13 cellular contexts compared by ENCODE assay signal in the genomic region with DNA sequence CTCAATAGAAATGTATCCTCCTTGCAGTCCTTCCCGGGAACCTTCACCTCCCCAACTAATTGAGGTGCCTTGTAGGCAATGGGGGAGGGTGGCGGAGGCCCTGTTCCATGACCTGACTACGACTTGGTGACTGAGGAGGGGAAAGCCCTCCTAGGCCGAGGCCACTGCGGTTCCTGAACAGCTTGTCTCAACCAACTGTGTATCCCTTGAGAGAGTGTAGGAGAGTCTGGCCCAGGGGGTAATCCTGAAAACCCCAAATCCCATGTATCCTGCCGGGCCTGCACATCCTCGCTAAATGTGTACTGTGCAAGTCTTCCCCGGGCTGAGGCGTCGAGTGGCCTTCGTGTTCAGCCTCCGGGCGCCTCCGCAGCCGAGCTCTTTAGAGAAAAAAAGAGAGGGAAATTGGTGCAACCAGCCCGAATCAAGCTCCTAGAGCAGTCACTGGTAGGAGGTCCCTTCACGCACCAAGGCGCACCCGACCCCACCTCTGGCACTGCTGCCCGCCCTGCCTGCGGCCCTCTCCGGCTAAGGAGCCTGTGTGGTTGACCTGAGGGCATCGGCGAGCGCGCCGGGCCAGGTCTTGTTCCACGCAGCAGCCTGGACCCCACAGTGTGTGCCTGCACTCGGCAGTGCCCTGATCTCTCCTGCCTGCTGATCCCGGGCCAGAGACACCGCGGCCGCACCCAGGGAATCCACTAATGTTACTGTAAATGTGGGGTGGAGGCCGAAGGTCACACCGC. TPM values are rescaled to one million over a fixed set of nuclear protein-coding genes. Genes with fewer than 3 reads are reported as not detected.
DNase-seq lines count a peak whose midpoint lies in the region; ATAC-seq and TF ChIP-seq lines count a peak whose summit lies in the region.
"Had no signal": no experiment of that assay in that cellular context is flagged by ENCODE, and none has a peak within 500 bp of the region (broad histone marks: within the 10 kb centered on the region; RNA-seq: fewer than 3 reads in every experiment).

No MANE protein-coding gene starts in this region.

- H3K4me1 Mint-ChIP-seq in nephron progenitor cell: peaks cover 90% of the 10 kb centered on the region
- peaks cover 1 to 8% (median 3%) of the 10 kb centered on the region in 4 donors for H3K4me1 Mint-ChIP-seq in CD4-positive, alpha-beta memory T cell

- peak overlapping the region; percentile 78 for H3K4me3 Mint-ChIP-seq in nephron progenitor cell
- H3K4me3 Mint-ChIP-seq in CD4-positive, alpha-beta memory T cell: no peak overlapping the region

- peaks cover 6 to 42% (median 29%) of the 10 kb centered on the region in 4 donors for H3K4me1 ChIP-seq in esophagus muscularis mucosa
- peaks cover 14% of the 10 kb centered on the region for H3K4me1 ChIP-seq in CD4-positive, alpha-beta memory T cell (ENCODE audit: insufficient read depth, low read length)

- no peaks in the 10 kb centered on the region for H3K36me3 Mint-ChIP-seq in nephron progenitor cell (ENCODE audit: low read depth)
- H3K36me3 Mint-ChIP-seq in CD4-positive, alpha-beta memory T cell: peaks cover 4 to 7% of the 10 kb centered on the region in 2 donors

- POLR2A ChIA-PET in CD4-positive, alpha-beta memory T cell (lab: Charles Lee; ENCODE audit: partially characterized antibody): interaction anchor here (1.2 kb wide), 1 partner anchor 9 kb away, joined by 4 read pairs; no protein-coding TSS in a partner anchor

- no peak for TF ChIP-seq EP300 in esophagus muscularis mucosa (IDR thresholded peaks at IDR 0.05)

- no peak overlapping the region for H3K4me3 ChIP-seq in esophagus muscularis mucosa
- no peak overlapping the region for H3K4me3 ChIP-seq in CD4-positive, alpha-beta memory T cell (ENCODE audit: low read length in 2 of 2)

- no peaks in the 10 kb centered on the region for H3K9me3 Mint-ChIP-seq in nephron progenitor cell
- peaks cover 0 to 67% (median 55%) of the 10 kb centered on the region in 8 donors for H3K9me3 Mint-ChIP-seq in CD4-positive, alpha-beta memory T cell

- DNase-seq in EH (ENCODE audit: low read depth): peak; percentile 73
- DNase-seq in esophagus muscularis mucosa (ENCODE audit: extremely low spot score): peak; percentile 87
- DNase-seq in nephron progenitor cell: peak; percentile 63
- DNase-seq in glomerular visceral epithelial cell (ENCODE audit: extremely low spot score): no peak
- DNase-seq in CD4-positive, alpha-beta memory T cell: no peak
- DNase-seq: activated CD8-positive, alpha-beta memory T cell treated with anti-CD3 and anti-CD28 coated beads for 24 hours; PC-3; stimulated activated CD4-positive, alpha-beta T cell treated with anti-CD3 and anti-CD28 coated beads, Interleukin-1b, Interleukin-23, amount 100 ng/mL, for 48 hours had no signal

- ATAC-seq in HG02759 (IDR thresholded peaks at IDR 0.05; ENCODE audit: unreplicated experiment) (peak; percentile 40), GM21619 (IDR thresholded peaks at IDR 0.05; ENCODE audit: unreplicated experiment) (no peak), HG02571 (IDR thresholded peaks at IDR 0.05; ENCODE audit: unreplicated experiment) (no peak)
- ATAC-seq: natural killer cell treated with Interleukin-12 subunit alpha and Interleukin-12 subunit beta and Interleukin-15 and Interleukin-18, amount 100 ng/mL, for 72 hours; PC-3 had no signal

- CTCF ChIA-PET in CD4-positive, alpha-beta memory T cell (lab: Charles Lee; ENCODE audit: partially characterized antibody): no interaction called here

- TF ChIP-seq CTCF in esophagus muscularis mucosa (IDR thresholded peaks at IDR 0.05) (no peak), nephron progenitor cell (IDR thresholded peaks at IDR 0.05) (no peak)

- no peak overlapping the region for H3K27ac ChIP-seq in esophagus muscularis mucosa (replicated peaks in 1 of 4)
- H3K27ac ChIP-seq in CD4-positive, alpha-beta memory T cell (ENCODE audit: low read depth, low read length): no peak overlapping the region
- H3K27ac ChIP-seq: VCaP had no signal

- WGBS in esophagus muscularis mucosa: 19% methylated on average over 29 of the region's 35 CpGs

- no peaks in the 10 kb centered on the region for H3K36me3 ChIP-seq in esophagus muscularis mucosa
- H3K36me3 ChIP-seq in CD4-positive, alpha-beta memory T cell (ENCODE audit: insufficient read depth, low read length): no peaks in the 10 kb centered on the region

- H3K27ac Mint-ChIP-seq in nephron progenitor cell: no peak overlapping the region
- peak overlapping the region in 1 of 7 donors; percentile 29 for H3K27ac Mint-ChIP-seq in CD4-positive, alpha-beta memory T cell
- H3K27ac Mint-ChIP-seq: natural killer cell treated with Interleukin-12 subunit alpha and Interleukin-12 subunit beta and Interleukin-15 and Interleukin-18, amount 100 ng/mL, for 72 hours had no signal

- peaks cover 13 to 100% (median 95%) of the 10 kb centered on the region in 4 donors for H3K27me3 ChIP-seq in esophagus muscularis mucosa
- peaks cover 87% of the 10 kb centered on the region for H3K27me3 ChIP-seq in CD4-positive, alpha-beta memory T cell (ENCODE audit: insufficient read depth, low read length)

- intact Hi-C loops in esophagus muscularis mucosa (cut with DNase I): no loop called here
- intact Hi-C loops in CD4-positive, alpha-beta memory T cell (cut with micrococcal nuclease): loop anchor here (10.0 kb wide), 1 partner anchor 843 kb away; no protein-coding TSS in a partner anchor

- no peak for TF ChIP-seq POLR2A in esophagus muscularis mucosa (IDR thresholded peaks at IDR 0.05; ENCODE audit: low read depth)

- peaks cover 0 to 7% (median 0%) of the 10 kb centered on the region in 4 donors for H3K9me3 ChIP-seq in esophagus muscularis mucosa
- no peaks in the 10 kb centered on the region for H3K9me3 ChIP-seq in CD4-positive, alpha-beta memory T cell (ENCODE audit: control insufficient read depth in 1 of 2, low read length in 2 of 2)

- H3K27me3 Mint-ChIP-seq in nephron progenitor cell (ENCODE audit: low read depth, poor library complexity): peaks cover 21% of the 10 kb centered on the region
- peaks cover 51 to 72% of the 10 kb centered on the region in 2 donors for H3K27me3 Mint-ChIP-seq in CD4-positive, alpha-beta memory T cell

RNA-seq across cellular contexts. Expression of gene SIM1, which starts 7.3 kb away (rescaled TPM):
- not detected for total RNA-seq in esophagus muscularis mucosa
- total RNA-seq in CD4-positive, alpha-beta memory T cell: not detected
- polyA plus RNA-seq in CD4-positive, alpha-beta memory T cell: not detected
- total RNA-seq: natural killer cell treated with Interleukin-12 subunit alpha and Interleukin-12 subunit beta and Interleukin-15 and Interleukin-18, amount 100 ng/mL, for 72 hours; PC-3 had no signal

Comparison
In these comparisons a context has a peak if more than half of its experiments do, and no peak if none do; other contexts are left out.
1. DNase-seq: peak in EH (single experiment), esophagus muscularis mucosa (single experiment) and nephron progenitor cell (single experiment); none in glomerular visceral epithelial cell (single experiment) and CD4-positive, alpha-beta memory T cell (0 of 5).